20 cellular contexts compared by ENCODE assay signal in the genomic region with DNA sequence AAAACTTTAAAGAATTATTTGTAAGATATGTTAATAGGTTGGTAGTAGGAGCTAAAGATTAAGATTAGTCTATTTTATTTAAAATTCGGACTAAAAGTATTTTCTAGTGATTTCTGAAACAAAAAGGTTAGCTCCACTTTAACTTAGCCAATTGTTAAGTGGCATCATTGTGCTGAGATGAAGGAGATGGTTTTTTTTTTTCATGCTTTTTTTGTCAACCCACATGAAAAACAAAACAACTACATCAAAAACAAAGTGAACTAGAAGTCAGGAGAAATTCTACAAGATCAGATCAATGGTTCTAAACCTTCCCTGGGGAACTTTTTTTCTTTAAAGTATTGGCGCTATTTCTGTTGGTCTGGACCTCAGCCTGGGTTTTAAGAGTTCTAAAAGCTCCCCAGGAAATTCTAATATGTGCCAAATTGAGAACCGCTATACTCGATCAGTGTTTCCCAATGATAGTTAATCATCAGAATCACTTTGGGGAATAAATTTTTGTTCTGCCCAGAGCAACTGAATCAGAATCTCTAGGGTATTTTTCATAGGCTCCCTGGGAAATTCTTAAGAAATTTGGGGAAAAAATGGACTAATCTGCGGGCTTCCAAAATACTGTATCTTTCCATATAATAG. TPM values are rescaled to one million over a fixed set of nuclear protein-coding genes. Genes with fewer than 3 reads are reported as not detected.
A peak's percentile ranks its signal among the peaks of the same experiment; 100 is the strongest.
DNase-seq lines count a peak whose midpoint lies in the region; ATAC-seq and TF ChIP-seq lines count a peak whose summit lies in the region.
"Had no signal": no experiment of that assay in that cellular context is flagged by ENCODE, and none has a peak within 500 bp of the region (broad histone marks: within the 10 kb centered on the region; RNA-seq: fewer than 3 reads in every experiment).

No MANE protein-coding gene starts in this region.

- in situ Hi-C loops in GM23248 (cut with MboI): no loop called here

- 0 out of 2 replicates have a peak, but pooled peaks cover 8% of the 10 kb centered on the region for H3F3A ChIP-seq in GM23248 (ENCODE audit: insufficient read depth)
- H3F3A ChIP-seq in neural progenitor cell (ENCODE audit: low read depth): peaks cover 24% of the 10 kb centered on the region

- peaks cover 52% of the 10 kb centered on the region for H3K4me1 Mint-ChIP-seq in CD4-positive, alpha-beta T cell (ENCODE audit: low read depth)
- H3K4me1 Mint-ChIP-seq in neural progenitor cell: peaks cover 23% of the 10 kb centered on the region

- no peaks in the 10 kb centered on the region for H3K9me2 ChIP-seq in GM23248 (ENCODE audit: insufficient read depth)

- H3K9me3 ChIP-seq in CD4-positive, alpha-beta T cell (ENCODE audit: control insufficient read depth, low read length): no peaks in the 10 kb centered on the region
- H3K9me3 ChIP-seq in GM23248 (ENCODE audit: low read depth) (no peaks in the 10 kb centered on the region), adipocyte (ENCODE audit: control insufficient read depth, low read length) (no peaks in the 10 kb centered on the region), neural progenitor cell (ENCODE audit: low read depth) (no peaks in the 10 kb centered on the region)
- H3K9me3 ChIP-seq: pancreas, upper lobe of right lung had no signal

- no peaks in the 10 kb centered on the region for H3K9me3 Mint-ChIP-seq in CD4-positive, alpha-beta T cell
- no peaks in the 10 kb centered on the region for H3K9me3 Mint-ChIP-seq in neural progenitor cell
- H3K9me3 Mint-ChIP-seq: activated naive CD4-positive, alpha-beta T cell treated with anti-CD3 and anti-CD28 coated beads, Interleukin-2, amount 50 U/mL, for 72 hours; HFFc6 had no signal

- intact Hi-C loops in CD4-positive, alpha-beta T cell (cut with DNase I, micrococcal nuclease): loop anchor here (2.0 to 10.0 kb wide), 3 partner anchors 19 to 393 kb away; a partner anchor contains a TSS

- H3K4me2 ChIP-seq in GM23248 (ENCODE audit: unreplicated experiment) (peak overlapping the region; percentile 91), neural progenitor cell (peak overlapping the region; percentile 79)

- H4K20me1 ChIP-seq in GM23248 (ENCODE audit: insufficient read depth) (no peaks in the 10 kb centered on the region), neural progenitor cell (ENCODE audit: low read depth) (peaks cover 7% of the 10 kb centered on the region)

- no peaks in the 10 kb centered on the region for H3K36me3 ChIP-seq in GM23248 (ENCODE audit: low read depth)
- no peaks in the 10 kb centered on the region for H3K36me3 ChIP-seq in adipocyte (ENCODE audit: control insufficient read depth, insufficient read depth, low read length, severe bottlenecking)
- no peaks in the 10 kb centered on the region for H3K36me3 ChIP-seq in neural progenitor cell
- H3K36me3 ChIP-seq: cardiac muscle cell, pancreas, upper lobe of right lung had no signal

- H3K4me3 Mint-ChIP-seq in CD4-positive, alpha-beta T cell: peak overlapping the region; percentile 90
- H3K4me3 Mint-ChIP-seq in neural progenitor cell: no peak overlapping the region
- H3K4me3 Mint-ChIP-seq: HFFc6 had no signal

- no peak for TF ChIP-seq CTCF in CD4-positive, alpha-beta T cell (IDR thresholded peaks at IDR 0.05)
- no peak for TF ChIP-seq CTCF in neural progenitor cell (IDR thresholded peaks at IDR 0.05)

- H2AFZ ChIP-seq in GM23248: no peak overlapping the region
- H2AFZ ChIP-seq in neural progenitor cell (replicated peaks): no peak overlapping the region

- H3K4me3 ChIP-seq in GM23248 (no peak overlapping the region; the same call in 1 of the 2 replicates), adipocyte (ENCODE audit: low read length) (peak overlapping the region; percentile 98), neural progenitor cell (peak overlapping the region; percentile 77)

- H3K9ac ChIP-seq in GM23248: 0 out of 2 replicates have a peak overlapping the region, but pooled peaks have one; percentile 2
- peak overlapping the region; percentile 23 for H3K9ac ChIP-seq in adipocyte (ENCODE audit: low read length)
- H3K9ac ChIP-seq in neural progenitor cell: no peak overlapping the region

- H3K27me3 Mint-ChIP-seq in CD4-positive, alpha-beta T cell: no peaks in the 10 kb centered on the region
- peaks cover 2% of the 10 kb centered on the region for H3K27me3 Mint-ChIP-seq in neural progenitor cell (ENCODE audit: insufficient read depth, low read depth)

- peak overlapping the region; percentile 100 for H3K27ac Mint-ChIP-seq in CD4-positive, alpha-beta T cell
- H3K27ac Mint-ChIP-seq in neural progenitor cell: no peak overlapping the region
- H3K27ac Mint-ChIP-seq: HFFc6 had no signal

- CTCF ChIA-PET in CD4-positive, alpha-beta T cell (lab: Charles Lee): interaction anchor here (0.8 to 1.5 kb wide), 2 partner anchors 16 to 156 kb away, joined by 3 read pairs; no protein-coding TSS in a partner anchor

- no peaks in the 10 kb centered on the region; the same call in 1 of the 2 replicates for H3K79me2 ChIP-seq in GM23248 (ENCODE audit: insufficient read depth)
- peaks cover 34% of the 10 kb centered on the region for H3K79me2 ChIP-seq in neural progenitor cell (ENCODE audit: low read depth)

- no peak overlapping the region for H3K27ac ChIP-seq in CD4-positive, alpha-beta T cell (ENCODE audit: low read depth, low read length)
- H3K27ac ChIP-seq in GM23248 (no peak overlapping the region; the same call in 1 of the 2 replicates), neural progenitor cell (no peak overlapping the region)
- H3K27ac ChIP-seq: cardiac muscle cell, pancreas, upper lobe of right lung had no signal

- H3K27me3 ChIP-seq in CD4-positive, alpha-beta T cell (ENCODE audit: control insufficient read depth, insufficient read depth, low read length): no peaks in the 10 kb centered on the region
- H3K27me3 ChIP-seq in GM23248 (replicated peaks; ENCODE audit: insufficient read depth) (no peaks in the 10 kb centered on the region), adipocyte (replicated peaks; ENCODE audit: control insufficient read depth, insufficient read depth, low read length) (no peaks in the 10 kb centered on the region), neural progenitor cell (no peaks in the 10 kb centered on the region)
- H3K27me3 ChIP-seq: cardiac muscle cell, pancreas, upper lobe of right lung had no signal

- no peak for DNase-seq in CD4-positive, alpha-beta T cell
- peak; percentile 20 for DNase-seq in GM23248
- no peak for DNase-seq in adipocyte (ENCODE audit: low read depth)
- no peak for DNase-seq in neural progenitor cell (ENCODE audit: low spot score)
- DNase-seq in NK-92 (lab: John Stamatoyannopoulos, UW; ENCODE audit: unreplicated experiment): no peak
- no peak for DNase-seq in GM19238 (ENCODE audit: insufficient read length, low spot score)
- no peak for DNase-seq in SIG-M5 treated with dmso at 0.1 percent for 504 hours (lab: John Stamatoyannopoulos, UW; ENCODE audit: unreplicated experiment)
- DNase-seq: activated CD8-positive, alpha-beta memory T cell treated with anti-CD3 and anti-CD28 coated beads, Interleukin-2, amount 50 U/mL, for 48 hours; C1 segment of cervical spinal cord; DMS53; effector CD4-positive, alpha-beta T cell; HFFc6; NCI-H2029 treated with DMSO at 0.1 percent for 48 hours; NCI-H748 treated with DMSO at 0.1 percent for 48 hours; pancreas; upper lobe of right lung had no signal

- peaks cover 12% of the 10 kb centered on the region for H3K36me3 Mint-ChIP-seq in CD4-positive, alpha-beta T cell (ENCODE audit: low read depth)
- H3K36me3 Mint-ChIP-seq in neural progenitor cell: no peaks in the 10 kb centered on the region
- H3K36me3 Mint-ChIP-seq: activated naive CD4-positive, alpha-beta T cell treated with anti-CD3 and anti-CD28 coated beads, Interleukin-2, amount 50 U/mL, for 72 hours had no signal

- peaks cover 12% of the 10 kb centered on the region; the same call in 1 of the 2 replicates for H3K4me1 ChIP-seq in GM23248 (ENCODE audit: insufficient read depth)
- peaks cover 17% of the 10 kb centered on the region for H3K4me1 ChIP-seq in adipocyte (ENCODE audit: control insufficient read depth, insufficient read depth, low read length)
- H3K4me1 ChIP-seq in neural progenitor cell: peaks cover 26% of the 10 kb centered on the region

- POLR2A ChIA-PET in CD4-positive, alpha-beta T cell (lab: Charles Lee): interaction anchor here (0.6 to 1.8 kb wide), 10 partner anchors 9 to 265 kb away, joined by 3 to 10 read pairs (median 4); a partner anchor contains a TSS

- no peak for ATAC-seq in CD4-positive, alpha-beta T cell (ENCODE audit: poor library complexity)
- ATAC-seq in GM18870 (IDR thresholded peaks at IDR 0.05; ENCODE audit: unreplicated experiment): no peak
- ATAC-seq: activated CD4-positive, CD25-positive, alpha-beta regulatory T cell treated with anti-CD3 and anti-CD28 coated beads, Interleukin-2, amount 50 U/mL, for 24 hours; activated naive CD4-positive, alpha-beta T cell treated with anti-CD3 and anti-CD28 coated beads, Interleukin-2, amount 50 U/mL, for 72 hours; pancreas; upper lobe of right lung had no signal

- WGBS in GM23248 (ENCODE audit: low coverage in 1 of 2, low lambda C conversion rate in 2 of 2, missing lambda C conversion rate in 2 of 2), 2 experiments: 60 to 64% methylated on average over 5 of the region's 5 CpGs

RNA-seq across cellular contexts. Expression of a gene that starts 2.3 kb away (rescaled TPM):
- 10 to 100 TPM; 18.0 to 21.4 TPM for total RNA-seq in CD4-positive, alpha-beta T cell
- total RNA-seq in GM23248 (2014; rRNA removed; shearing (Covaris generic)): 2.5 and 3.3 TPM in 2 replicates
- polyA plus RNA-seq in GM23248 (2016; fragmentation: Nextera tagmentation; extraction: Ambion mirVana): 2.1 and 2.5 TPM in 2 replicates
- 16.0 and 21.7 TPM in 2 replicates for total RNA-seq in neural progenitor cell (ENCODE audit: low replicate concordance)

RNA-seq across cellular contexts. Expression of a gene that starts 22.9 kb away (rescaled TPM):
- 10 to 100 TPM; 10.2 to 16.2 TPM for total RNA-seq in CD4-positive, alpha-beta T cell
- total RNA-seq in GM23248 (2014; rRNA removed; shearing (Covaris generic)): 0.51 and 2.7 TPM in 2 replicates
- polyA plus RNA-seq in GM23248 (2016; fragmentation: Nextera tagmentation; extraction: Ambion mirVana): 7.0 and 9.5 TPM in 2 replicates
- total RNA-seq in neural progenitor cell (ENCODE audit: low replicate concordance): 14.2 and 20.3 TPM in 2 replicates
